ENCODE assay signal across 20 cellular contexts in genomic region chr3:138450181-138450580, GRCh38. TPM values are rescaled to one million over a fixed set of nuclear protein-coding genes. Genes with fewer than 3 reads are reported as not detected.
DNase-seq lines count a peak whose midpoint lies in the region; ATAC-seq and TF ChIP-seq lines count a peak whose summit lies in the region.
"Had no signal": no experiment of that assay in that cellular context is flagged by ENCODE, and none has a peak within 500 bp of the region (broad histone marks: within the 10 kb centered on the region; RNA-seq: fewer than 3 reads in every experiment).

No MANE protein-coding gene starts in this region.

- in situ Hi-C loops in GM23248 (cut with MboI), result loop anchor here (25.0 kb wide), 1 partner anchor 462 kb away; no protein-coding TSS in a partner anchor

- H3K4me1 ChIP-seq in HEK293 (ENCODE audit: control insufficient read depth, insufficient read depth, low read length), result no peaks in the 10 kb centered on the region
- H3K4me1 ChIP-seq in lower lobe of right lung, result no peaks in the 10 kb centered on the region
- no peaks in the 10 kb centered on the region for H3K4me1 ChIP-seq in tibial artery
- H3K4me1 ChIP-seq in MM.1S (ENCODE audit: low read length), result no peaks in the 10 kb centered on the region
- no peaks in the 10 kb centered on the region for H3K4me1 ChIP-seq in GM23248 (ENCODE audit: insufficient read depth)
- H3K4me1 ChIP-seq: BE2C had no signal

- no peak overlapping the region for H2AFZ ChIP-seq in MM.1S (ENCODE audit: low read length)
- no peak overlapping the region for H2AFZ ChIP-seq in GM23248
- H2AFZ ChIP-seq: GM23338 had no signal

- 96 to 97% methylated on average over 7 of the region's 7 CpGs for WGBS in GM23248 (ENCODE audit: low coverage in 1 of 2, low lambda C conversion rate in 2 of 2, missing lambda C conversion rate in 2 of 2), 2 experiments

- no peak overlapping the region for H3K9ac ChIP-seq in MM.1S (ENCODE audit: low read length)
- H3K9ac ChIP-seq in GM23248, result no peak overlapping the region

- H3K79me2 ChIP-seq in MM.1S (ENCODE audit: low read length) (no peaks in the 10 kb centered on the region), GM23248 (ENCODE audit: insufficient read depth) (no peaks in the 10 kb centered on the region)

- no peaks in the 10 kb centered on the region for H4K20me1 ChIP-seq in MM.1S (ENCODE audit: insufficient read depth, low read length)
- no peaks in the 10 kb centered on the region for H4K20me1 ChIP-seq in GM23248 (ENCODE audit: insufficient read depth)

- POLR2A ChIA-PET in HEK293 (lab: Yijun Ruan, JAX), result no interaction called here

- intact Hi-C loops in lower lobe of right lung (cut with DNase I), result no loop called here
- intact Hi-C loops in tibial artery (cut with DNase I; ENCODE audit: low total_unique reads), result no loop called here

- ATAC-seq in lower lobe of right lung, result no peak
- ATAC-seq: GM12878 had no signal

- H3K27me3 ChIP-seq in lower lobe of right lung (ENCODE audit: low read depth), result no peaks in the 10 kb centered on the region
- no peaks in the 10 kb centered on the region for H3K27me3 ChIP-seq in tibial artery
- H3K27me3 ChIP-seq in MM.1S (replicated peaks; ENCODE audit: insufficient read depth, low read length), result no peaks in the 10 kb centered on the region
- H3K27me3 ChIP-seq in GM23248 (replicated peaks; ENCODE audit: insufficient read depth), result no peaks in the 10 kb centered on the region
- H3K27me3 ChIP-seq: BE2C had no signal

- DNase-seq in Ammon's horn (ENCODE audit: low spot score) (peak; percentile 53), lower lobe of right lung (peak; percentile 8), tibial artery (peak; percentile 1 to 7), MM.1S (no peak), GM23248 (no peak)
- DNase-seq: BE2C; C1 segment of cervical spinal cord; CD4-positive, CD25-positive, alpha-beta regulatory T cell; CD8-positive, alpha-beta memory T cell; COR-L47; DMS 273 treated with DMSO at 0.1 percent for 48 hours; DMS53; DND-41; EL; H7 had no signal

- H3K36me3 ChIP-seq in HEK293 (ENCODE audit: control insufficient read depth in 2 of 2, insufficient read depth in 1 of 2, low read length in 2 of 2), result no peaks in the 10 kb centered on the region
- no peaks in the 10 kb centered on the region for H3K36me3 ChIP-seq in lower lobe of right lung
- H3K36me3 ChIP-seq in tibial artery, result no peaks in the 10 kb centered on the region
- H3K36me3 ChIP-seq in MM.1S (replicated peaks; ENCODE audit: insufficient read depth, low read length), result no peaks in the 10 kb centered on the region
- no peaks in the 10 kb centered on the region for H3K36me3 ChIP-seq in GM23248 (ENCODE audit: low read depth)
- H3K36me3 ChIP-seq: BE2C had no signal

- no peaks in the 10 kb centered on the region for H3K9me3 ChIP-seq in HEK293 (ENCODE audit: control insufficient read depth, insufficient read depth, low read depth, low read length)
- H3K9me3 ChIP-seq in lower lobe of right lung, result no peaks in the 10 kb centered on the region
- no peaks in the 10 kb centered on the region for H3K9me3 ChIP-seq in tibial artery
- no peaks in the 10 kb centered on the region for H3K9me3 ChIP-seq in MM.1S (replicated peaks; ENCODE audit: insufficient read depth, low read length)
- H3K9me3 ChIP-seq in GM23248 (ENCODE audit: low read depth), result no peaks in the 10 kb centered on the region
- H3K9me3 ChIP-seq: BE2C had no signal

- no peaks in the 10 kb centered on the region for H3K9me2 ChIP-seq in MM.1S (replicated peaks; ENCODE audit: insufficient read depth, low read length)
- H3K9me2 ChIP-seq in GM23248 (ENCODE audit: insufficient read depth), result no peaks in the 10 kb centered on the region

- H3F3A ChIP-seq in MM.1S (ENCODE audit: insufficient read depth, low read length) (no peaks in the 10 kb centered on the region), GM23248 (ENCODE audit: insufficient read depth) (no peaks in the 10 kb centered on the region)

- H3K27ac ChIP-seq in HEK293 (ENCODE audit: extremely low read depth, low read depth, low read length) (no peak overlapping the region), lower lobe of right lung (no peak overlapping the region), tibial artery (no peak overlapping the region), MM.1S (ENCODE audit: low read length) (no peak overlapping the region), GM23248 (no peak overlapping the region)

- TF ChIP-seq CTCF in HEK293 (tag by site-specific recombination; IDR thresholded peaks at IDR 0.05) (no peak), lower lobe of right lung (IDR thresholded peaks at IDR 0.05) (no peak), tibial artery (IDR thresholded peaks at IDR 0.05) (no peak), MM.1S (IDR thresholded peaks at IDR 0.05; ENCODE audit: low read length) (no peak)

- CTCF ChIA-PET in HEK293 (lab: Yijun Ruan, JAX), result interaction anchor here (0.5 kb wide), 2 partner anchors 465 to 515 kb away, joined by 3 read pairs; no protein-coding TSS in a partner anchor

- H3K4me3 ChIP-seq in HEK293 (ENCODE audit: low read depth, low read length) (no peak overlapping the region), lower lobe of right lung (no peak overlapping the region), tibial artery (no peak overlapping the region), MM.1S (ENCODE audit: low read length) (no peak overlapping the region), GM23248 (no peak overlapping the region)
- H3K4me3 ChIP-seq: GM12878, GM23338 had no signal

- H3K4me2 ChIP-seq in MM.1S (ENCODE audit: low read depth, low read length) (no peak overlapping the region), GM23248 (ENCODE audit: unreplicated experiment) (no peak overlapping the region)
- H3K4me2 ChIP-seq: GM23338 had no signal

TF ChIP-seq in HEK293, 187 proteins besides CTCF, POLR2A, EP300 and RAD21:
- TF ChIP-seq EGR2 (tag by site-specific recombination; IDR thresholded peaks at IDR 0.05; ENCODE audit: low read depth), result 0 out of 2 replicates have a peak, but pooled peaks have one; percentile 15
- TF ChIP-seq ZNF416 (tag by site-specific recombination; IDR thresholded peaks at IDR 0.05), result no peak
- no peak for TF ChIP-seq PRDM1 (tag by site-specific recombination; IDR thresholded peaks at IDR 0.05)
- TF ChIP-seq ZNF510 (tag by site-specific recombination; IDR thresholded peaks at IDR 0.05; ENCODE audit: insufficient replicate concordance), result no peak
- no peak for TF ChIP-seq ZNF112 (tag by site-specific recombination; IDR thresholded peaks at IDR 0.05)
- TF ChIP-seq ZNF23 (tag by site-specific recombination; IDR thresholded peaks at IDR 0.05; ENCODE audit: borderline replicate concordance), result no peak
TF ChIP-seq in HEK293: peak in this region for 1.

RNA-seq across cellular contexts. Expression of gene ESYT3, which starts 15.8 kb away (rescaled TPM):
- total RNA-seq in lower lobe of right lung, result 40.3 TPM
- total RNA-seq in GM23248 (2014; rRNA removed; shearing (Covaris generic)), result 0.63 and 1.3 TPM in 2 replicates
- polyA plus RNA-seq in GM23248 (2016; fragmentation: Nextera tagmentation; extraction: Ambion mirVana), result 0.38 and 0.48 TPM in 2 replicates
- total RNA-seq: CD4-positive, CD25-positive, alpha-beta regulatory T cell; G401; GM12878; HT-29 had no signal
- polyA plus RNA-seq: CD8-positive, alpha-beta memory T cell; GM12878 had no signal

Comparison
In these comparisons a context has a peak if more than half of its experiments do, and no peak if none do; other contexts are left out.
1. DNase-seq: peak in Ammon's horn (single experiment), lower lobe of right lung (single experiment) and tibial artery (2 of 2); none in MM.1S (single experiment) and GM23248 (single experiment).
2. RNA of gene ESYT3, which starts 15.8 kb away (total RNA-seq): 40.3 TPM in lower lobe of right lung (single experiment); 0.63 to 1.3 TPM in GM23248; every median in the first group is over 10 times any median in the second.